ENCODE assay signal across 1 cellular context in the genomic region with DNA sequence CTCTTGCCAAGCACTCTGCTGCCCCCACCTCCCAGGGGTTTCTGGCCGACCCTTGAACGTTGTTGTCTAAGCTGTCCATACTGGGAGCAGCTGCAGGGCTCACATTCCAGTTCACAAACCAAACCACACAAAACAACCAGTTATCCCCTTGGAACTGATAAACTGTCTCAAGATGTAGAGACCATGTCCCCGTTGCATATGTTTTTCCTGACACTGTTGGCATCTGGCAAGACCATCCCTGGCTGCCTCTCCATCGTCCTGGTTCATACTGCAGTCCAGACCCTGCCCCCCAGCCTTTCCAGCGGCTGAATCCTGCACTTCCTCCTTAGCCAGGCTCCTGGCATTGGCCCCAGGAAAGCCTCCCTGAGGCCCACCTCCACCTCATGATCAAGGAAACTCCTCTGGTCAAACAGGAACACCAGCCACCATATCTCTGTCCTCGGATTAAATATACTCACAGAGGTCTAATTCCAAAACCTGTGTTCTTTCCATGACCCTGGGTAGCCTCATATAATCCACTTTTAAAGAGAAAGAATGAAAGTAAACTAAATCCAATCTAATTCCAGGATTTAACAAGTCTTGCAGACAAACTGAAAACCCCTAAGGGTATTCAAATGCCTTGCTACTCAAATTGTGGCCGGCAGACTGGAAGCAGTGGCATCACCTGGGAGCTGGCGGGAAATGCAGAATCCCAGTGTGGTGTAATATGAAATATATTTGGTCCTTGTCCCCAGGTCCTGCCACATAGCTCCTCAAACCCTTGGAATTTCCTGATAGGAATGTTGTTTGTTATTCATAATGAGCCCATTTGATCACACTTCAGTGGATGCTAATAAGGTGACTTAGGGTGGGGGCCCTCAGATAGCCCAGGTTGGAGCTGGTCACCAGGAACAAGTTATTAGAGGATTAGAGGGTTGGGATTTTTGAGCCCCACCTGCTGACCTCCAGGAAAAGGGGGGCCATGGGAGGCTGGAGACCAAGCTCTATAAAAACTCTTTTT.
A peak's percentile ranks its signal among the peaks of the same experiment; 100 is the strongest.
TF ChIP-seq lines count a peak whose summit lies in the region.

No MANE protein-coding gene starts in this region.

TF ChIP-seq in WTC11, 78 proteins besides CTCF, POLR2A, EP300 and RAD21:
- TF ChIP-seq NFE2L1 (CRISPR knock-in tag; IDR thresholded peaks at IDR 0.05) (no peak), ZNF416 (CRISPR knock-in tag; IDR thresholded peaks at IDR 0.05) (no peak), PRRX2 (CRISPR knock-in tag; IDR thresholded peaks at IDR 0.05) (no peak), PRDM15 (CRISPR knock-in tag; IDR thresholded peaks at IDR 0.05) (peak; percentile 43; the same call in 1 of the 2 replicates), TP53 (CRISPR knock-in tag; IDR thresholded peaks at IDR 0.05) (no peak), ETV6 (CRISPR knock-in tag; IDR thresholded peaks at IDR 0.05) (no peak), AR (CRISPR knock-in tag; IDR thresholded peaks at IDR 0.05) (no peak)
- TF ChIP-seq, protein P1, sequence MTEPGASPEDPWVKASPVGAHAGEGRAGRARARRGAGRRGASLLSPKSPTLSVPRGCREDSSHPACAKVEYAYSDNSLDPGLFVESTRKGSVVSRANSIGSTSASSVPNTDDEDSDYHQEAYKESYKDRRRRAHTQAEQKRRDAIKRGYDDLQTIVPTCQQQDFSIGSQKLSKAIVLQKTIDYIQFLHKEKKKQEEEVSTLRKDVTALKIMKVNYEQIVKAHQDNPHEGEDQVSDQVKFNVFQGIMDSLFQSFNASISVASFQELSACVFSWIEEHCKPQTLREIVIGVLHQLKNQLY (CRISPR knock-in tag; IDR thresholded peaks at IDR 0.05): no peak
